In the genomic region with DNA sequence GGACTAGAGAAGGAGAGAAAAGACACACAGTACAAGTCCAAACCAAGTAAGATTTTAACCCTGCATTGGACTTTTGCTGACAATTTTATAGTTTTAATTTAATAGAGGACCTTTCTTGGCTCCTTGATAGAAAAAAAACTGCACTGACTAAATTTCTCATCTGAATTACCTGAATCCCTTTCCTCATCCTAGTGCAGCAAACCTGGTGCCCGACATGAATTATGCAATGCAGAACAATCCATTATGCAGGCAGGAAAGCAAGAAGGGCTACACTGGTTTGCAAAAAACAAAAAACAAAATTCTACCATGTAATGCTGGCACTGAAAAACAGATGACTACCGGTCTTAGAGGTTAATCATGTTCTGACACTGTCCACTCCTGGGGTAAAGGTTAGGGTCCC, we compare ENCODE assay signal across 2 cellular contexts.
TF ChIP-seq lines count a peak whose summit lies in the region.

No MANE protein-coding gene starts in this region.

TF ChIP-seq in Ishikawa, 13 proteins besides CTCF, POLR2A, EP300 and RAD21:
- TF ChIP-seq, protein P1, sequence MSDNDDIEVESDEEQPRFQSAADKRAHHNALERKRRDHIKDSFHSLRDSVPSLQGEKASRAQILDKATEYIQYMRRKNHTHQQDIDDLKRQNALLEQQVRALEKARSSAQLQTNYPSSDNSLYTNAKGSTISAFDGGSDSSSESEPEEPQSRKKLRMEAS (IDR thresholded peaks at IDR 0.05), result no peak
- TF ChIP-seq CEBPB (IDR thresholded peaks at IDR 0.05) (peak; percentile 71; the same call in 1 of the 2 replicates), FOXM1 (IDR thresholded peaks at IDR 0.05; ENCODE audit: borderline replicate concordance, low read depth) (no peak), YY1 (IDR thresholded peaks at IDR 0.05; ENCODE audit: low read depth) (no peak)
TF ChIP-seq in Ishikawa: peak in this region for 1.

TF ChIP-seq in HepG2, 621 proteins besides CTCF, POLR2A, EP300 and RAD21:
- TF ChIP-seq PRDM10 (CRISPR knock-in tag; IDR thresholded peaks at IDR 0.05; ENCODE audit: low read depth), result 0 out of 2 replicates have a peak, but pooled peaks have one; percentile 46
- TF ChIP-seq, protein P2, sequence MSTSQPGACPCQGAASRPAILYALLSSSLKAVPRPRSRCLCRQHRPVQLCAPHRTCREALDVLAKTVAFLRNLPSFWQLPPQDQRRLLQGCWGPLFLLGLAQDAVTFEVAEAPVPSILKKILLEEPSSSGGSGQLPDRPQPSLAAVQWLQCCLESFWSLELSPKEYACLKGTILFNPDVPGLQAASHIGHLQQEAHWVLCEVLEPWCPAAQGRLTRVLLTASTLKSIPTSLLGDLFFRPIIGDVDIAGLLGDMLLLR (CRISPR knock-in tag; IDR thresholded peaks at IDR 0.05), result no peak
